ENCODE assay signal across 2 cellular contexts in the genomic region with DNA sequence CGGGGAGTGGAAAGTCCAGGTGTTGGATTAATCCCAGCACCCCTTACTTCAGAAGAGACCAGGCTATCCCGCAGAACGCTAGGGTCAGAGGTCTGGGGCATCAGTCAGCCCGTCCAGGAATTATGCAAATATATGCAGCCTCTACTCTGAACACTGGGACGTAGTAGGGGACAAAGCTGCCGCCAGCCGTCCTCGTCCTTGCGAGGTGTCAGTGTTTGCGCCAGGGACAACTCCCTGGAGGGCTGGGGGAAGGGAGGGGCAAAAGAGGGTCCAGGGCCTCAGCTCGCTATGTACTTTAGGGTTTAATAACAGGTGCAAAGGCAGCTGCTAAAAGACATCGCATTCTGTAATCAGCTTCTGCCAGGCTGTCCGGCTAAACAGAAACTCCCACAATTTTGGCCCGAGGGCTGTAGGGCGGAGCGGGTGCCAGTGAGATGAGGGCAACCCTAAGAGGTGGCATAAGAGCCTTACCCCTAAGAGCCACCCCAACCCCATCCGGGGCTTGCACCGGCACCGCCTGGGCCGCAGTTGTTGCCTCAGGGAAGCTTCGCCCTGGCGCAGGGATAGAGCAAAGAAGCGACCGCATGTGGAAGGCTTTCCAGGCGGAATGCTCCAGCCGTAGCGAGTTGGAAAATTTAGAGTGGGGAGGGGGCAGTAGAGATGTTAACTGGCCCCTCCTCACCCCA.
TF ChIP-seq lines count a peak whose summit lies in the region.

No MANE protein-coding gene starts in this region.

TF ChIP-seq in HepG2, 621 proteins besides CTCF, POLR2A, EP300 and RAD21:
- TF ChIP-seq KAT7 (CRISPR knock-in tag; IDR thresholded peaks at IDR 0.05; ENCODE audit: borderline replicate concordance), result no peak
- TF ChIP-seq PATZ1 (CRISPR knock-in tag; IDR thresholded peaks at IDR 0.05), result no peak
- no peak for TF ChIP-seq REXO4 (CRISPR knock-in tag; IDR thresholded peaks at IDR 0.05; ENCODE audit: borderline replicate concordance)
- TF ChIP-seq ZFP1 (CRISPR knock-in tag; IDR thresholded peaks at IDR 0.05), result no peak
- TF ChIP-seq, protein P1, sequence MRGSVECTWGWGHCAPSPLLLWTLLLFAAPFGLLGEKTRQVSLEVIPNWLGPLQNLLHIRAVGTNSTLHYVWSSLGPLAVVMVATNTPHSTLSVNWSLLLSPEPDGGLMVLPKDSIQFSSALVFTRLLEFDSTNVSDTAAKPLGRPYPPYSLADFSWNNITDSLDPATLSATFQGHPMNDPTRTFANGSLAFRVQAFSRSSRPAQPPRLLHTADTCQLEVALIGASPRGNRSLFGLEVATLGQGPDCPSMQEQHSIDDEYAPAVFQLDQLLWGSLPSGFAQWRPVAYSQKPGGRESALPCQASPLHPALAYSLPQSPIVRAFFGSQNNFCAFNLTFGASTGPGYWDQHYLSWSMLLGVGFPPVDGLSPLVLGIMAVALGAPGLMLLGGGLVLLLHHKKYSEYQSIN (CRISPR knock-in tag; IDR thresholded peaks at IDR 0.05; ENCODE audit: borderline replicate concordance), result no peak
- TF ChIP-seq CHCHD3 (CRISPR knock-in tag; IDR thresholded peaks at IDR 0.05), result no peak
- no peak for TF ChIP-seq PITX1 (CRISPR knock-in tag; IDR thresholded peaks at IDR 0.05)
- TF ChIP-seq MED8 (CRISPR knock-in tag; IDR thresholded peaks at IDR 0.05; ENCODE audit: insufficient replicate concordance), result no peak
- TF ChIP-seq ZNF878 (CRISPR knock-in tag; IDR thresholded peaks at IDR 0.05), result no peak
- TF ChIP-seq ZBTB25 (CRISPR knock-in tag; IDR thresholded peaks at IDR 0.05), result no peak
- TF ChIP-seq, protein P2, sequence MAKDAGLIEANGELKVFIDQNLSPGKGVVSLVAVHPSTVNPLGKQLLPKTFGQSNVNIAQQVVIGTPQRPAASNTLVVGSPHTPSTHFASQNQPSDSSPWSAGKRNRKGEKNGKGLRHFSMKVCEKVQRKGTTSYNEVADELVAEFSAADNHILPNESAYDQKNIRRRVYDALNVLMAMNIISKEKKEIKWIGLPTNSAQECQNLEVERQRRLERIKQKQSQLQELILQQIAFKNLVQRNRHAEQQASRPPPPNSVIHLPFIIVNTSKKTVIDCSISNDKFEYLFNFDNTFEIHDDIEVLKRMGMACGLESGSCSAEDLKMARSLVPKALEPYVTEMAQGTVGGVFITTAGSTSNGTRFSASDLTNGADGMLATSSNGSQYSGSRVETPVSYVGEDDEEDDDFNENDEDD (CRISPR knock-in tag; IDR thresholded peaks at IDR 0.05; ENCODE audit: borderline replicate concordance), result no peak
- no peak for TF ChIP-seq FOXA1 (IDR thresholded peaks at IDR 0.05)
- TF ChIP-seq FOXA1 (CRISPR knock-in tag; IDR thresholded peaks at IDR 0.05), result no peak
- no peak for TF ChIP-seq POLR2AphosphoS5 (IDR thresholded peaks at IDR 0.05; ENCODE audit: low read depth, low read length)
- no peak for TF ChIP-seq AGO2 (optimal IDR thresholded peaks at IDR 0.05; ENCODE audit: low read depth, low read length)

TF ChIP-seq in GM12891, 5 proteins besides CTCF, POLR2A, EP300 and RAD21:
- TF ChIP-seq TAF1 (IDR thresholded peaks at IDR 0.05; ENCODE audit: low read depth, low read length) (no peak), POU2F2 (IDR thresholded peaks at IDR 0.05; ENCODE audit: low read depth, low read length) (no peak), POLR2AphosphoS5 (IDR thresholded peaks at IDR 0.05; ENCODE audit: low read depth, low read length) (no peak), PAX5 (IDR thresholded peaks at IDR 0.05; ENCODE audit: insufficient read depth, low read length, severe bottlenecking) (no peak), SPI1 (IDR thresholded peaks at IDR 0.05; ENCODE audit: low read depth, low read length) (no peak)
